ENCODE assay signal across 9 cellular contexts in the genomic region with DNA sequence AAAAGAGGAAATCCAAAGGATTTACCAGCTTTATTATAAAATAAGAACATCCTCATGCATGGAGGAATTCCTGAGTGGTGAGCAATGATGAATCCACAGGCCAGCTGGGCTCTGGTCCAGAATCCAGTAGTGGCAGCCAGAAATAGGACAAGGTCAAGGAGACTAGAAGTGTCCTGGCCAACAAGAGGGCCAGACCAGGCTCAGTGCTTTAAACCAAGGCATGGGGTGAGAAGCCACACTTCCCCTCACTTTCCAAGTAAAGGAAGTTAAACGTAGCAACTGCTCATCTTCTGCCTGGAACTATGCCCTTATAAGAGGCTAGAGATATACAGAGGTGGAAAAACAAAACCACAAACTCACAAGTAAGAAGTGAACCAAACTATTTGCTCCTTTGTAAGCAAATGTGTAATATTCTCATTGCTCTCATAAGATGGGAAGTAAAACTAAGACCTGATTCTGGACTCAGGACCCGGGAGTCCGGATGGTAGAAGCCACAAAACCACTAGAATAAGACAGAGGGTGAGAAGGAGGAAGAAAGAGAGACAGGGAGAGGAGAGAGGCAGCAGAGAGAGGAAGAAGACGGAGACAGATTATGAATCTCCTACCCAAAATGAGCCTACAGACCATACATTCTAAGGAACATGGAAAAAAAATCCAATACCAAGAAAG.
DNase-seq lines count a peak whose midpoint lies in the region; ATAC-seq and TF ChIP-seq lines count a peak whose summit lies in the region.
"Had no signal": no experiment of that assay in that cellular context is flagged by ENCODE, and none has a peak within 500 bp of the region (broad histone marks: within the 10 kb centered on the region; RNA-seq: fewer than 3 reads in every experiment).

No MANE protein-coding gene starts in this region.

- peaks cover 21% of the 10 kb centered on the region for H3K4me1 Mint-ChIP-seq in T-helper 2 cell treated with Interferon-gamma antibody and Interleukin-4, amounts not matched to agents 5 μg/mL and 100 μg/mL, for 36 hours (ENCODE audit: low read depth)
- H3K4me1 Mint-ChIP-seq in activated naive CD8-positive, alpha-beta T cell treated with anti-CD3 and anti-CD28 coated beads, Interleukin-2, amount 10 ng/mL, durations not matched to agents 7 days and 5 days, result peaks cover 24% of the 10 kb centered on the region

- TF ChIP-seq CTCF in right atrium auricular region (IDR thresholded peaks at IDR 0.05), result no peak
- no peak for TF ChIP-seq CTCF in tibial artery (IDR thresholded peaks at IDR 0.05)

- H3K9me3 Mint-ChIP-seq in T-helper 2 cell treated with Interferon-gamma antibody and Interleukin-4, amounts not matched to agents 5 μg/mL and 100 μg/mL, for 36 hours, result peaks cover 22% of the 10 kb centered on the region
- peaks cover 13% of the 10 kb centered on the region for H3K9me3 Mint-ChIP-seq in activated naive CD8-positive, alpha-beta T cell treated with anti-CD3 and anti-CD28 coated beads, Interleukin-2, amount 10 ng/mL, durations not matched to agents 7 days and 5 days

- H3K27me3 Mint-ChIP-seq in T-helper 2 cell treated with Interferon-gamma antibody and Interleukin-4, amounts not matched to agents 5 μg/mL and 100 μg/mL, for 36 hours (ENCODE audit: low read depth), result peaks cover 20% of the 10 kb centered on the region
- peaks cover 17% of the 10 kb centered on the region for H3K27me3 Mint-ChIP-seq in activated naive CD8-positive, alpha-beta T cell treated with anti-CD3 and anti-CD28 coated beads, Interleukin-2, amount 10 ng/mL, durations not matched to agents 7 days and 5 days

- POLR2A ChIA-PET in activated naive CD8-positive, alpha-beta T cell treated with anti-CD3 and anti-CD28 coated beads, Interleukin-2, amount 10 ng/mL, durations not matched to agents 7 days and 5 days (lab: Charles Lee), result no interaction called here

- H3K4me3 ChIP-seq in right atrium auricular region, result no peak overlapping the region
- H3K4me3 ChIP-seq in tibial artery, result no peak overlapping the region

- peak overlapping the region; percentile 4 for H3K27ac Mint-ChIP-seq in T-helper 2 cell treated with Interferon-gamma antibody and Interleukin-4, amounts not matched to agents 5 μg/mL and 100 μg/mL, for 36 hours
- peak overlapping the region; percentile 72 for H3K27ac Mint-ChIP-seq in activated naive CD8-positive, alpha-beta T cell treated with anti-CD3 and anti-CD28 coated beads, Interleukin-2, amount 10 ng/mL, durations not matched to agents 7 days and 5 days

- H3K36me3 Mint-ChIP-seq in T-helper 2 cell treated with Interferon-gamma antibody and Interleukin-4, amounts not matched to agents 5 μg/mL and 100 μg/mL, for 36 hours (ENCODE audit: low read depth), result peaks cover 4% of the 10 kb centered on the region
- H3K36me3 Mint-ChIP-seq in activated naive CD8-positive, alpha-beta T cell treated with anti-CD3 and anti-CD28 coated beads, Interleukin-2, amount 10 ng/mL, durations not matched to agents 7 days and 5 days, result peaks cover 15% of the 10 kb centered on the region

- no peaks in the 10 kb centered on the region for H3K27me3 ChIP-seq in right atrium auricular region
- no peaks in the 10 kb centered on the region for H3K27me3 ChIP-seq in tibial artery

- ATAC-seq in activated naive CD8-positive, alpha-beta T cell treated with anti-CD3 and anti-CD28 coated beads, Interleukin-2, amount 10 ng/mL, durations not matched to agents 7 days and 5 days (ENCODE audit: low read depth), result peak; percentile 75
- no peak for ATAC-seq in GM21367 (IDR thresholded peaks at IDR 0.05; ENCODE audit: unreplicated experiment)

- H3K36me3 ChIP-seq in right atrium auricular region, result no peaks in the 10 kb centered on the region
- no peaks in the 10 kb centered on the region for H3K36me3 ChIP-seq in tibial artery

- H3K4me1 ChIP-seq in right atrium auricular region (peaks cover 0 to 12% of the 10 kb centered on the region in 2 donors), tibial artery (peaks cover 0 to 48% (median 25%) of the 10 kb centered on the region in 4 donors)

- H3K4me3 Mint-ChIP-seq in T-helper 2 cell treated with Interferon-gamma antibody and Interleukin-4, amounts not matched to agents 5 μg/mL and 100 μg/mL, for 36 hours, result peak overlapping the region; percentile 55
- H3K4me3 Mint-ChIP-seq in activated naive CD8-positive, alpha-beta T cell treated with anti-CD3 and anti-CD28 coated beads, Interleukin-2, amount 10 ng/mL, durations not matched to agents 7 days and 5 days, result peak overlapping the region; percentile 63

- DNase-seq in T-helper 2 cell treated with Interferon-gamma antibody and Interleukin-4, amounts not matched to agents 5 μg/mL and 100 μg/mL, for 36 hours (ENCODE audit: low spot score), result no peak
- no peak for DNase-seq in T-helper 2 cell
- DNase-seq in activated naive CD8-positive, alpha-beta T cell treated with anti-CD3 and anti-CD28 coated beads, Interleukin-2, amount 10 ng/mL, durations not matched to agents 7 days and 5 days, result no peak
- DNase-seq in right atrium auricular region (ENCODE audit: low spot score), result peak; percentile 83
- DNase-seq in tibial artery, result peak; percentile 74 to 90
- no peak for DNase-seq in NCI-H774 (lab: John Stamatoyannopoulos, UW)
- no peak for DNase-seq in activated T-cell treated with anti-CD3 and anti-CD28 coated beads, Interleukin-2, amount 50 U/mL, for 48 hours
- DNase-seq: small intestine had no signal

- H3K9me3 ChIP-seq in right atrium auricular region, result peaks cover 0 to 16% of the 10 kb centered on the region in 2 donors
- H3K9me3 ChIP-seq in tibial artery, result no peaks in the 10 kb centered on the region

- H3K27ac ChIP-seq in right atrium auricular region (peak overlapping the region; percentile 15 to 71), tibial artery (peak overlapping the region; percentile 55 to 56)

- intact Hi-C loops in tibial artery (cut with DNase I; ENCODE audit: low total_unique reads), result no loop called here

Comparison
In these comparisons a context has a peak if more than half of its experiments do, and no peak if none do; other contexts are left out.
1. DNase-seq: peak in right atrium auricular region (single experiment) and tibial artery (2 of 2); none in T-helper 2 cell treated with Interferon-gamma antibody and Interleukin-4, amounts not matched to agents 5 μg/mL and 100 μg/mL, for 36 hours (single experiment), T-helper 2 cell (0 of 5), activated naive CD8-positive, alpha-beta T cell treated with anti-CD3 and anti-CD28 coated beads, Interleukin-2, amount 10 ng/mL, durations not matched to agents 7 days and 5 days (single experiment), NCI-H774 (single experiment) and activated T-cell treated with anti-CD3 and anti-CD28 coated beads, Interleukin-2, amount 50 U/mL, for 48 hours (0 of 2).